34 cellular contexts compared by ENCODE assay signal in the genomic region with DNA sequence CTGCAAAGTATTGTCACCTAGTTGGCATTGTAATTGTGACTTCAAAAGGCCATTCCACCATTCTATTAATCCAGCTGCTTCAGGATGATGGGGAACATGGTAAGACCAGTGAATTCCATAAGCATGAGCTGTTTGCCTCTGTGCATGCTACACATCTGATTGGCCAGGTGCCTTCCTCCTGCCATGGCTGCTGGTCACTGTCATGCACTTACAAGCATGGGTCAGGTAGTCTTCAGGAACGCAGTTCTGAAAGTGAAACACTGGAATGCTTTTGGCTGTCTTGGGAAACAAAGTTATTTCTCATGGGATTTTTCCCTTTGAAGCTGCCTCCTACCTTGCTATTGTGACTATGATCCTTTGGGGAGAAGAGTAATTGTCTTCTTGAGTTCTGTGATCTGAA.
DNase-seq lines count a peak whose midpoint lies in the region; ATAC-seq, FAIRE-seq and TF ChIP-seq lines count a peak whose summit lies in the region.
"Had no signal": no experiment of that assay in that cellular context is flagged by ENCODE, and none has a peak within 500 bp of the region (broad histone marks: within the 10 kb centered on the region; RNA-seq: fewer than 3 reads in every experiment).

No MANE protein-coding gene starts in this region.

- H3K27ac ChIP-seq in tibial nerve: no peak overlapping the region
- H3K27ac ChIP-seq: adrenal gland; BLaER1 treated with 17β-estradiol and CSF1 and Interleukin-3, amounts not matched to agents 10 nM and 100 nM; dorsolateral prefrontal cortex; lower lobe of right lung; Peyer's patch; psoas muscle; tibial artery; WERI-Rb-1 had no signal

- no peak for TF ChIP-seq EP300 in tibial nerve (IDR thresholded peaks at IDR 0.05)

- intact Hi-C loops in left colon (cut with DNase I, micrococcal nuclease) (no loop called here), lower leg skin (cut with DNase I; ENCODE audit: low total_unique reads) (no loop called here)

- FAIRE-seq in GM12892 (lab: Jason Lieb, UNC): no peak
- FAIRE-seq: islet of Langerhans had no signal

- TF ChIP-seq POLR2A in GM12892 (IDR thresholded peaks at IDR 0.05; ENCODE audit: low read depth, low read length) (no peak), tibial nerve (IDR thresholded peaks at IDR 0.05) (no peak), lower leg skin (IDR thresholded peaks at IDR 0.05) (no peak)

- no peaks in the 10 kb centered on the region for H3K9me3 ChIP-seq in tibial nerve
- H3K9me3 ChIP-seq: adrenal gland, lower lobe of right lung, Peyer's patch, psoas muscle, tibial artery had no signal

- peaks cover 0 to 21% (median 0%) of the 10 kb centered on the region in 3 donors for H3K36me3 ChIP-seq in tibial nerve
- H3K36me3 ChIP-seq: adrenal gland, lower lobe of right lung, Peyer's patch had no signal

- no peak overlapping the region for H3K4me3 ChIP-seq in epithelial cell of proximal tubule (ENCODE audit: low read depth, low read length)
- H3K4me3 ChIP-seq in tibial nerve: no peak overlapping the region
- no peak overlapping the region for H3K4me3 ChIP-seq in lower leg skin (ENCODE audit: low read depth, poor library complexity, severe bottlenecking)
- H3K4me3 ChIP-seq: adrenal gland; BLaER1 treated with 17β-estradiol and CSF1 and Interleukin-3, amounts not matched to agents 10 nM and 100 nM; dorsolateral prefrontal cortex; lower lobe of right lung; Peyer's patch; psoas muscle; tibial artery had no signal

- ATAC-seq in left colon: peak; percentile 29
- ATAC-seq: activated CD8-positive, alpha-beta T cell treated with anti-CD3 and anti-CD28 coated beads, Interleukin-2, amount 10 ng/mL, durations not matched to agents 7 days and 5 days; lower lobe of right lung; natural killer cell treated with Interleukin-12 subunit alpha and Interleukin-12 subunit beta and Interleukin-15 and Interleukin-18, amount 100 ng/mL, for 72 hours; psoas muscle had no signal

- WGBS in tibial nerve, 2 donors: 79 to 89% methylated on average over 1 of the region's 1 CpG
- 86 to 92% methylated on average over 1 of the region's 1 CpG for WGBS in lower leg skin, 2 donors

- DNase-seq in EL (peak; percentile 19), NCI-H226 (peak; percentile 16), epithelial cell of proximal tubule (ENCODE audit: low read depth) (peak; percentile 3), left colon (no peak), NCI-H187 (lab: John Stamatoyannopoulos, UW) (no peak), GM12892 (ENCODE audit: insufficient read length) (no peak), tibial nerve (ENCODE audit: low spot score in 2 of 2) (no peak), lower leg skin (ENCODE audit: low spot score in 2 of 2) (no peak)
- DNase-seq: activated CD4-positive, alpha-beta T cell treated with anti-CD3 and anti-CD28 coated beads for 4 hours; activated CD8-positive, alpha-beta T cell treated with anti-CD3 and anti-CD28 coated beads, Interleukin-2, amount 10 ng/mL, durations not matched to agents 7 days and 5 days; activated naive CD4-positive, alpha-beta T cell treated with anti-CD3 and anti-CD28 coated beads, Interleukin-2, amount 10 ng/mL, durations not matched to agents 7 days and 5 days; adrenal gland; cerebellar nuclear complex; DMS153; dorsolateral prefrontal cortex; glutamatergic neuron; H9; lower lobe of right lung; NCI-H1092 treated with DMSO at 0.1 percent for 48 hours; NCI-H187 treated with DMSO at 0.1 percent for 48 hours; NCI-H69; occipital lobe; Peyer's patch; psoas muscle; SIG-M5; stimulated activated CD4-positive, alpha-beta T cell treated with anti-CD3 and anti-CD28 coated beads, Interleukin-15, amount 100 ng/mL, for 24 hours; stimulated activated CD4-positive, alpha-beta T cell treated with anti-CD3 and anti-CD28 coated beads, Interleukin-4, amount 100 ng/mL, for 4 hours; SW 1271; T1000; tibial artery; WERI-Rb-1 had no signal

- no peaks in the 10 kb centered on the region for H3K4me1 ChIP-seq in tibial nerve
- H3K4me1 ChIP-seq: adrenal gland, lower lobe of right lung, Peyer's patch, psoas muscle, tibial artery had no signal

- H3K27me3 ChIP-seq in tibial nerve: no peaks in the 10 kb centered on the region
- H3K27me3 ChIP-seq: adrenal gland; BLaER1 treated with 17β-estradiol and CSF1 and Interleukin-3, amounts not matched to agents 10 nM and 100 nM; dorsolateral prefrontal cortex; Peyer's patch; tibial artery had no signal

- TF ChIP-seq CTCF in epithelial cell of proximal tubule (conservative IDR thresholded peaks at IDR 0.05; ENCODE audit: low read depth, low read length) (no peak), tibial nerve (IDR thresholded peaks at IDR 0.05) (no peak), lower leg skin (IDR thresholded peaks at IDR 0.05) (no peak)

Comparison
In these comparisons a context has a peak if more than half of its experiments do, and no peak if none do; other contexts are left out.
1. DNase-seq: peak in EL (single experiment), NCI-H226 (single experiment) and epithelial cell of proximal tubule (single experiment); none in left colon (0 of 2), NCI-H187 (0 of 2), GM12892 (single experiment), tibial nerve (0 of 2) and lower leg skin (0 of 2).